16 cellular contexts compared by ENCODE assay signal in genomic region chr19:23855676-23856075, GRCh38. TPM values are rescaled to one million over a fixed set of nuclear protein-coding genes. Genes with fewer than 3 reads are reported as not detected.
DNase-seq lines count a peak whose midpoint lies in the region; ATAC-seq and TF ChIP-seq lines count a peak whose summit lies in the region.
"Had no signal": no experiment of that assay in that cellular context is flagged by ENCODE, and none has a peak within 500 bp of the region (broad histone marks: within the 10 kb centered on the region; RNA-seq: fewer than 3 reads in every experiment).

No MANE protein-coding gene starts in this region.

- H3K27me3 ChIP-seq in H7 (ENCODE audit: control insufficient read depth, insufficient read depth, low read length) (no peaks in the 10 kb centered on the region), adrenal gland (no peaks in the 10 kb centered on the region)
- H3K27me3 ChIP-seq: Peyer's patch had no signal

- no peak for ATAC-seq in GM18858 (IDR thresholded peaks at IDR 0.05; ENCODE audit: unreplicated experiment)
- ATAC-seq in HG02885 (IDR thresholded peaks at IDR 0.05; ENCODE audit: poor library complexity, unreplicated experiment), result no peak

- intact Hi-C loops in adrenal gland (cut with DNase I), result no loop called here

- H3K36me3 ChIP-seq in H7 (replicated peaks; ENCODE audit: control insufficient read depth, insufficient read depth, low read length), result no peaks in the 10 kb centered on the region
- H3K36me3 ChIP-seq in adrenal gland (replicated peaks in 1 of 2), result no peaks in the 10 kb centered on the region
- H3K36me3 ChIP-seq: Peyer's patch had no signal

- TF ChIP-seq CTCF in adrenal gland (IDR thresholded peaks at IDR 0.05), result no peak

- TF ChIP-seq POLR2A in adrenal gland (IDR thresholded peaks at IDR 0.05), result no peak

- no peaks in the 10 kb centered on the region for H3K4me1 ChIP-seq in adrenal gland (replicated peaks in 1 of 2)
- H3K4me1 ChIP-seq: Peyer's patch had no signal

- H3K9me3 ChIP-seq in adrenal gland (replicated peaks in 1 of 3), result no peaks in the 10 kb centered on the region
- H3K9me3 ChIP-seq: Peyer's patch had no signal

- DNase-seq in COR-L47 (lab: John Stamatoyannopoulos, UW) (peak; percentile 1), H7 (peak; percentile 5), RPMI8226 (peak; percentile 30), iPS-NIHi7 (ENCODE audit: extremely low spot score) (peak; percentile 22), adrenal gland (no peak)
- no peak for DNase-seq in stimulated activated naive CD4-positive, alpha-beta T cell (lab: John Stamatoyannopoulos, UW)
- DNase-seq: Calu3; CD4-positive, CD25-positive, alpha-beta regulatory T cell; HCEC 1CT; NCI-H1436; NCI-H2029 treated with DMSO at 0.1 percent for 48 hours; NCI-H226; NCI-H526 treated with DMSO at 0.1 percent for 48 hours; Peyer's patch had no signal

- WGBS in adrenal gland, 4 donors, result 44 to 83% (median 63%) methylated on average over 4 of the region's 4 CpGs

- H3K27ac ChIP-seq in adrenal gland, result no peak overlapping the region
- H3K27ac ChIP-seq: Peyer's patch had no signal

- H3K4me3 ChIP-seq in H7 (ENCODE audit: insufficient read depth, low read depth, low read length) (no peak overlapping the region), adrenal gland (no peak overlapping the region)
- H3K4me3 ChIP-seq: Peyer's patch had no signal

RNA-seq across cellular contexts. Expression of gene ZNF726, which starts 59.0 kb away (rescaled TPM):
- not detected in 2 replicates for total RNA-seq in H7 (2014; rRNA removed; shearing (Covaris generic))
- 1 to 10 TPM in 1 of 8 donors, under 1 TPM in 6, not detected in 1; 0.36 to 1.2 (median 0.75) TPM for total RNA-seq in adrenal gland
- polyA plus RNA-seq in adrenal gland, result 1 to 10 TPM in 2 of 3 donors, under 1 TPM in 1; 0.57 to 1.7 (median 1.3) TPM

Comparison
In these comparisons a context has a peak if more than half of its experiments do, and no peak if none do; other contexts are left out.
1. DNase-seq: peak in COR-L47 (single experiment), H7 (single experiment), RPMI8226 (single experiment) and iPS-NIHi7 (single experiment); none in adrenal gland (0 of 7) and stimulated activated naive CD4-positive, alpha-beta T cell (0 of 6).